Comparison of ENCODE assay signal across 14 cellular contexts in genomic region chr3:145906755-145907154, GRCh38.
DNase-seq lines count a peak whose midpoint lies in the region; ATAC-seq lines count a peak whose summit lies in the region.
"Had no signal": no experiment of that assay in that cellular context is flagged by ENCODE, and none has a peak within 500 bp of the region (broad histone marks: within the 10 kb centered on the region; RNA-seq: fewer than 3 reads in every experiment).

No MANE protein-coding gene starts in this region.

- DNase-seq in Right ventricle myocardium superior, result no peak
- no peak for DNase-seq in left cardiac atrium
- DNase-seq in NCI-H2171 treated with DMSO at 0.1 percent for 48 hours (lab: John Stamatoyannopoulos, UW), result peak; percentile 42
- DNase-seq in foreskin melanocyte, result peak; percentile 35
- no peak for DNase-seq in cerebellar nuclear complex (lab: John Stamatoyannopoulos, UW)
- no peak for DNase-seq in activated CD4-positive, CD25-positive, alpha-beta regulatory T cell treated with anti-CD3 and anti-CD28 coated beads, Interleukin-2, amount 50 U/mL, for 72 hours
- DNase-seq: 8988T; AML-193; CD8-positive, alpha-beta memory T cell; DMS53; GF-D8; GM23248; H9 had no signal

- intact Hi-C loops in Right ventricle myocardium superior (cut with DNase I), result no loop called here
- intact Hi-C loops in left cardiac atrium (cut with DNase I), result no loop called here

- ATAC-seq in Right ventricle myocardium superior (ENCODE audit: poor library complexity), result peak; percentile 49
- ATAC-seq in left cardiac atrium, result no peak
- no peak for ATAC-seq in GM19351 (IDR thresholded peaks at IDR 0.05; ENCODE audit: unreplicated experiment)

Comparison
In these comparisons a context has a peak if more than half of its experiments do, and no peak if none do; other contexts are left out.
1. DNase-seq: peak in NCI-H2171 treated with DMSO at 0.1 percent for 48 hours (single experiment) and foreskin melanocyte (single experiment); none in Right ventricle myocardium superior (single experiment), left cardiac atrium (single experiment), cerebellar nuclear complex (0 of 2) and activated CD4-positive, CD25-positive, alpha-beta regulatory T cell treated with anti-CD3 and anti-CD28 coated beads, Interleukin-2, amount 50 U/mL, for 72 hours (single experiment).